Comparison of ENCODE assay signal across 14 cellular contexts in genomic region chr13:27352698-27353097, GRCh38.
DNase-seq lines count a peak whose midpoint lies in the region; ATAC-seq, FAIRE-seq and TF ChIP-seq lines count a peak whose summit lies in the region.
"Had no signal": no experiment of that assay in that cellular context is flagged by ENCODE, and none has a peak within 500 bp of the region (broad histone marks: within the 10 kb centered on the region; RNA-seq: fewer than 3 reads in every experiment).

No MANE protein-coding gene starts in this region.

- FAIRE-seq in GM19239 (lab: Jason Lieb, UNC), result no peak

- DNase-seq in AG04450 (ENCODE audit: low read depth, low spot score), result no peak
- no peak for DNase-seq in PC-9
- no peak for DNase-seq in left lung
- DNase-seq in central memory CD4-positive, alpha-beta T cell, result no peak
- DNase-seq in GM19239 (ENCODE audit: insufficient read length, low spot score), result no peak
- DNase-seq in stimulated activated CD4-positive, alpha-beta T cell treated with anti-CD3 and anti-CD28 coated beads, Interleukin-15, amount 100 ng/mL, for 24 hours, result no peak
- DNase-seq in NCI-H146 treated with DMSO at 0.1 percent for 48 hours (lab: John Stamatoyannopoulos, UW; ENCODE audit: unreplicated experiment), result no peak
- DNase-seq: activated effector memory CD4-positive, alpha-beta T cell treated with Interleukin-2 at 50 U/mL for 16 hours; AML-193; GF-D8; right cardiac atrium had no signal

- no peaks in the 10 kb centered on the region for H3K27me3 ChIP-seq in AG04450 (ENCODE audit: control insufficient read depth, insufficient read depth, low read length)
- no peaks in the 10 kb centered on the region for H3K27me3 ChIP-seq in PC-9 (ENCODE audit: insufficient read depth, low read depth)
- no peaks in the 10 kb centered on the region for H3K27me3 ChIP-seq in left lung

- H3K4me3 ChIP-seq in AG04450 (ENCODE audit: low read depth, low read length) (peak overlapping the region; percentile 48; the same call in 1 of the 2 replicates), PC-9 (no peak overlapping the region), left lung (no peak overlapping the region)

- CTCF ChIA-PET in AG04450 (lab: Charles Lee) (interaction anchor here (1.0 to 11.2 kb wide), 6 partner anchors 9 to 474 kb away, joined by 3 to 108 read pairs (median 20); no protein-coding TSS in a partner anchor), PC-9 (lab: Charles Lee) (interaction anchor here (0.8 kb wide), 1 partner anchor 406 kb away, joined by 5 read pairs; no protein-coding TSS in a partner anchor)

- H3F3A ChIP-seq in PC-9 (ENCODE audit: insufficient read depth, low read depth), result no peaks in the 10 kb centered on the region; the same call in 1 of the 2 replicates

- no peaks in the 10 kb centered on the region for H4K20me1 ChIP-seq in PC-9 (ENCODE audit: insufficient read depth)

- TF ChIP-seq CTCF in AG04450 (IDR thresholded peaks at IDR 0.05; ENCODE audit: low read depth, low read length) (no peak), PC-9 (conservative IDR thresholded peaks at IDR 0.05) (no peak), left lung (IDR thresholded peaks at IDR 0.05) (no peak)

- intact Hi-C loops in PC-9 (cut with micrococcal nuclease; ENCODE audit: unreplicated experiment) (loop anchor here (10.0 kb wide), 1 partner anchor 178 kb away; the partner anchor contains the start of gene USP12), left lung (cut with DNase I) (no loop called here)

- H3K36me3 ChIP-seq in PC-9 (ENCODE audit: low read depth) (no peaks in the 10 kb centered on the region), left lung (no peaks in the 10 kb centered on the region)

- H3K4me1 ChIP-seq in PC-9 (replicated peaks; ENCODE audit: insufficient read depth) (peaks cover 10% of the 10 kb centered on the region; the same call in 1 of the 2 replicates), left lung (no peaks in the 10 kb centered on the region)

- no peak overlapping the region for H2AFZ ChIP-seq in PC-9

- no peaks in the 10 kb centered on the region; the same call in 1 of the 2 replicates for H3K9me3 ChIP-seq in AG04450 (ENCODE audit: control insufficient read depth, insufficient read depth, low read length)
- no peaks in the 10 kb centered on the region for H3K9me3 ChIP-seq in PC-9 (ENCODE audit: insufficient read depth, low read depth)
- no peaks in the 10 kb centered on the region for H3K9me3 ChIP-seq in left lung

- no peaks in the 10 kb centered on the region for H3K9me2 ChIP-seq in PC-9 (ENCODE audit: insufficient read depth)

- H3K27ac ChIP-seq in AG04450 (ENCODE audit: low read depth, low read length) (peak overlapping the region; percentile 82), PC-9 (no peak overlapping the region), left lung (peak overlapping the region in 1 of 2 donors; percentile 19)
- H3K27ac ChIP-seq: epithelial cell of prostate had no signal

- no peaks in the 10 kb centered on the region for H3K79me2 ChIP-seq in PC-9 (ENCODE audit: low read depth)

- peak overlapping the region; percentile 72 for H3K4me2 ChIP-seq in PC-9

- POLR2A ChIA-PET in AG04450 (lab: Yijun Ruan, JAX) (interaction anchor here (0.8 to 2.5 kb wide), 4 partner anchors 11 to 370 kb away, joined by 3 to 12 read pairs (median 4); partner anchors contain the start of gene RASL11A), PC-9 (lab: Charles Lee; ENCODE audit: unreplicated experiment) (interaction anchor here (0.6 to 0.7 kb wide), 2 partner anchors 12 to 365 kb away, joined by 3 read pairs; no protein-coding TSS in a partner anchor)

- BruUV-seq in PC-9 (replicated peaks; lab: Mats Ljungman, UMichigan), result no TSS peak

- ATAC-seq in GM19452 (IDR thresholded peaks at IDR 0.05; ENCODE audit: unreplicated experiment) (peak; percentile 17), left lung (peak; percentile 82)
- ATAC-seq: right cardiac atrium, WTC11 had no signal
